13 cellular contexts compared by ENCODE assay signal in the genomic region with DNA sequence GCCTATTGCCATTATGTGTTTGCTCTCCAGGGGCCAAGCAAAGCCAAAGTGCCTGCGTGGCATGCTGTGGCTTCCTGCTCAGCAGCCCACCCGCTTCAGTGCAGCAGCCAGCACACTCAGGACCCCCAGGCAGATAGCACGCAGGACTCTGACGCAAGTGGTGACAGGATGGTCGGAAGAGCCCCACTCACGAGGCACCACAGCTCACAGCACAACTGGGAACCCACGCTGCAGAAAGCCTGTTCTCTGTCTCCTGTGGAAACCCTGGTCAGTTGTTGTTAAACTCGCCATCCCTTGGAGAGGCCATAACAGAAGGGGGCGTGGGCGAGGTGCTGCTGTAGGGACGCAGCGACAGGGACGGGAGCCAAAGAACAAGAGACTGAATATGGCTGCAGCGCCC.
DNase-seq lines count a peak whose midpoint lies in the region; ATAC-seq and TF ChIP-seq lines count a peak whose summit lies in the region.
"Had no signal": no experiment of that assay in that cellular context is flagged by ENCODE, and none has a peak within 500 bp of the region (broad histone marks: within the 10 kb centered on the region; RNA-seq: fewer than 3 reads in every experiment).

No MANE protein-coding gene starts in this region.

- no peaks in the 10 kb centered on the region for H3K9me3 ChIP-seq in DND-41 (ENCODE audit: insufficient read depth, low read length, severe bottlenecking)
- no peaks in the 10 kb centered on the region for H3K9me3 ChIP-seq in adrenal gland (replicated peaks in 1 of 3)
- H3K9me3 ChIP-seq in neural progenitor cell (ENCODE audit: low read depth): no peaks in the 10 kb centered on the region
- no peaks in the 10 kb centered on the region for H3K9me3 ChIP-seq in thyroid gland
- H3K9me3 ChIP-seq: body of pancreas, left lung had no signal

- H3K9me3 Mint-ChIP-seq in T-helper 2 cell treated with Interferon-gamma antibody and Interleukin-4, amounts not matched to agents 5 μg/mL and 100 μg/mL, for 36 hours: no peaks in the 10 kb centered on the region
- peaks cover 3% of the 10 kb centered on the region for H3K9me3 Mint-ChIP-seq in neural progenitor cell

- no peak overlapping the region for H2AFZ ChIP-seq in DND-41 (ENCODE audit: low read depth, low read length)
- no peak overlapping the region for H2AFZ ChIP-seq in neural progenitor cell (replicated peaks)

- H3K4me1 ChIP-seq in DND-41 (ENCODE audit: insufficient read depth, low read length) (peaks cover 92% of the 10 kb centered on the region), adrenal gland (replicated peaks in 1 of 2) (peaks cover 36 to 49% of the 10 kb centered on the region in 2 donors), neural progenitor cell (peaks cover 26% of the 10 kb centered on the region), thyroid gland (peaks cover 17 to 43% of the 10 kb centered on the region in 2 donors)

- WGBS in adrenal gland, 4 donors: 88 to 97% (median 91%) methylated on average over 12 to 14 of the region's 14 CpGs
- 88 to 89% methylated on average over 14 of the region's 14 CpGs for WGBS in thyroid gland, 2 donors

- H4K20me1 ChIP-seq in DND-41 (ENCODE audit: insufficient read depth, low read length) (peaks cover 4% of the 10 kb centered on the region; the same call in 1 of the 2 replicates), neural progenitor cell (ENCODE audit: low read depth) (peaks cover 44% of the 10 kb centered on the region)

- intact Hi-C loops in adrenal gland (cut with DNase I) (no loop called here), thyroid gland (cut with DNase I) (no loop called here)

- H3K4me2 ChIP-seq in DND-41 (ENCODE audit: insufficient read depth, low read length) (peak overlapping the region; percentile 60), neural progenitor cell (no peak overlapping the region)

- peak overlapping the region in 1 of 2 experiments; percentile 30; a peak in 1 of 4 replicates for H3K4me3 ChIP-seq in DND-41 (ENCODE audit: low read depth in 1 of 2, low read length in 2 of 2)
- H3K4me3 ChIP-seq in adrenal gland: no peak overlapping the region
- no peak overlapping the region for H3K4me3 ChIP-seq in neural progenitor cell
- H3K4me3 ChIP-seq in thyroid gland (replicated peaks in 1 of 3): no peak overlapping the region
- H3K4me3 ChIP-seq: body of pancreas, left lung had no signal

- H3K36me3 ChIP-seq in DND-41 (ENCODE audit: insufficient read depth, low read length): peaks cover 24% of the 10 kb centered on the region
- no peaks in the 10 kb centered on the region for H3K36me3 ChIP-seq in adrenal gland (replicated peaks in 1 of 2)
- H3K36me3 ChIP-seq in neural progenitor cell: no peaks in the 10 kb centered on the region
- no peaks in the 10 kb centered on the region for H3K36me3 ChIP-seq in thyroid gland

- no peak for TF ChIP-seq POLR2A in adrenal gland (IDR thresholded peaks at IDR 0.05)
- no peak for TF ChIP-seq POLR2A in thyroid gland (IDR thresholded peaks at IDR 0.05)

- H3K4me3 Mint-ChIP-seq in T-helper 2 cell treated with Interferon-gamma antibody and Interleukin-4, amounts not matched to agents 5 μg/mL and 100 μg/mL, for 36 hours: peak overlapping the region; percentile 43
- H3K4me3 Mint-ChIP-seq in neural progenitor cell: no peak overlapping the region

- peaks cover 27% of the 10 kb centered on the region for H3K36me3 Mint-ChIP-seq in T-helper 2 cell treated with Interferon-gamma antibody and Interleukin-4, amounts not matched to agents 5 μg/mL and 100 μg/mL, for 36 hours (ENCODE audit: low read depth)
- H3K36me3 Mint-ChIP-seq in neural progenitor cell: peaks cover 26% of the 10 kb centered on the region

- H3K27ac ChIP-seq in DND-41 (ENCODE audit: low read length) (peak overlapping the region; percentile 93), adrenal gland (no peak overlapping the region), neural progenitor cell (no peak overlapping the region), thyroid gland (no peak overlapping the region)
- H3K27ac ChIP-seq: body of pancreas, left lung had no signal

- TF ChIP-seq CTCF in DND-41 (IDR thresholded peaks at IDR 0.05; ENCODE audit: borderline replicate concordance, extremely low read depth, low read length, poor library complexity, severe bottlenecking): no peak
- TF ChIP-seq CTCF in adrenal gland (IDR thresholded peaks at IDR 0.05): no peak
- TF ChIP-seq CTCF in neural progenitor cell (IDR thresholded peaks at IDR 0.05): no peak
- TF ChIP-seq CTCF in thyroid gland (IDR thresholded peaks at IDR 0.05): no peak

- ATAC-seq in DND-41 (ENCODE audit: insufficient read depth, low read depth): no peak
- no peak for ATAC-seq in HG02678 (IDR thresholded peaks at IDR 0.05; ENCODE audit: unreplicated experiment)
- ATAC-seq: body of pancreas, left lung, Panc1 had no signal

- H3K4me1 Mint-ChIP-seq in T-helper 2 cell treated with Interferon-gamma antibody and Interleukin-4, amounts not matched to agents 5 μg/mL and 100 μg/mL, for 36 hours (ENCODE audit: low read depth): peaks cover 75% of the 10 kb centered on the region
- peaks cover 42% of the 10 kb centered on the region for H3K4me1 Mint-ChIP-seq in neural progenitor cell

- H3K79me2 ChIP-seq in DND-41 (ENCODE audit: insufficient read depth, low read length) (peaks cover 86% of the 10 kb centered on the region), neural progenitor cell (ENCODE audit: low read depth) (peaks cover 86% of the 10 kb centered on the region)

- no peaks in the 10 kb centered on the region for H3K27me3 ChIP-seq in DND-41 (ENCODE audit: insufficient read depth, low read length, poor library complexity)
- H3K27me3 ChIP-seq in adrenal gland: no peaks in the 10 kb centered on the region
- H3K27me3 ChIP-seq in neural progenitor cell: no peaks in the 10 kb centered on the region
- no peaks in the 10 kb centered on the region for H3K27me3 ChIP-seq in thyroid gland
- H3K27me3 ChIP-seq: body of pancreas, left lung had no signal

- H3K27ac Mint-ChIP-seq in T-helper 2 cell treated with Interferon-gamma antibody and Interleukin-4, amounts not matched to agents 5 μg/mL and 100 μg/mL, for 36 hours: peak overlapping the region; percentile 88
- H3K27ac Mint-ChIP-seq in neural progenitor cell: peak overlapping the region; percentile 67

- DNase-seq in T-helper 2 cell treated with Interferon-gamma antibody and Interleukin-4, amounts not matched to agents 5 μg/mL and 100 μg/mL, for 36 hours (ENCODE audit: low spot score): no peak
- no peak for DNase-seq in T-helper 2 cell
- DNase-seq in DND-41: peak; percentile 53
- peak in 5 of 7 donors; percentile 6 to 46 (median 17) for DNase-seq in adrenal gland
- DNase-seq in neural progenitor cell (ENCODE audit: low spot score): no peak
- DNase-seq in CD1c-positive myeloid dendritic cell (ENCODE audit: extremely low spot score): no peak
- DNase-seq in thyroid gland: no peak
- DNase-seq: ACHN, left lung, T1000 had no signal

- H3K27me3 Mint-ChIP-seq in T-helper 2 cell treated with Interferon-gamma antibody and Interleukin-4, amounts not matched to agents 5 μg/mL and 100 μg/mL, for 36 hours (ENCODE audit: low read depth): no peaks in the 10 kb centered on the region
- H3K27me3 Mint-ChIP-seq in neural progenitor cell (ENCODE audit: insufficient read depth, low read depth): no peaks in the 10 kb centered on the region

- H3F3A ChIP-seq in neural progenitor cell (ENCODE audit: low read depth): peaks cover 8% of the 10 kb centered on the region

- H3K9ac ChIP-seq in DND-41 (ENCODE audit: low read depth, low read length) (peak overlapping the region; percentile 62), neural progenitor cell (no peak overlapping the region)

Comparison
In these comparisons a context has a peak if more than half of its experiments do, and no peak if none do; other contexts are left out.
1. DNase-seq: peak in DND-41 (single experiment) and adrenal gland (5 of 7); none in T-helper 2 cell treated with Interferon-gamma antibody and Interleukin-4, amounts not matched to agents 5 μg/mL and 100 μg/mL, for 36 hours (single experiment), T-helper 2 cell (0 of 5), neural progenitor cell (single experiment), CD1c-positive myeloid dendritic cell (single experiment) and thyroid gland (0 of 2).